17 cellular contexts compared by ENCODE assay signal in genomic region chr4:151962138-151962845, GRCh38.
"Had no signal": no experiment of that assay in that cellular context is flagged by ENCODE, and none has a peak within 500 bp of the region (broad histone marks: within the 10 kb centered on the region; RNA-seq: fewer than 3 reads in every experiment).

No MANE protein-coding gene starts in this region.

- H3K4me3 ChIP-seq: lower lobe of right lung, right lobe of liver, upper lobe of left lung had no signal

- DNase-seq: activated CD4-positive, alpha-beta T cell treated with anti-CD3 and anti-CD28 coated beads, Interleukin-2, amount 10 ng/mL, durations not matched to agents 7 days and 5 days; activated CD8-positive, alpha-beta memory T cell treated with anti-CD3 and anti-CD28 coated beads for 24 hours; activated naive CD4-positive, alpha-beta T cell treated with anti-CD3 and anti-CD28 coated beads for 36 hours; central memory CD4-positive, alpha-beta T cell; cortex of kidney; effector memory CD4-positive, alpha-beta T cell; left cardiac atrium; lower lobe of right lung; midbrain; naive thymus-derived CD4-positive, alpha-beta T cell; posterior cingulate gyrus; right lobe of liver; stimulated activated CD4-positive, alpha-beta T cell treated with anti-CD3 and anti-CD28 coated beads, Interleukin-2, amount 100 ng/mL, for 48 hours; stimulated activated naive CD8-positive, alpha-beta T cell treated with anti-CD3 and anti-CD28 coated beads, Interleukin-15, Interleukin-2, amounts not matched to agents 100 U/mL and 50 U/mL, for 24 hours; upper lobe of left lung had no signal

- H3K36me3 ChIP-seq: lower lobe of right lung, neutrophil, right lobe of liver, upper lobe of left lung had no signal

- H3K27me3 ChIP-seq: neutrophil, right lobe of liver, upper lobe of left lung had no signal

- H3K4me1 ChIP-seq: lower lobe of right lung, right lobe of liver, upper lobe of left lung had no signal

- H3K27ac ChIP-seq: epithelial cell of prostate, lower lobe of right lung, neutrophil, right lobe of liver, upper lobe of left lung had no signal

- H3K9me3 ChIP-seq: lower lobe of right lung, neutrophil, right lobe of liver, upper lobe of left lung had no signal

- ATAC-seq: lower lobe of right lung; naive thymus-derived CD4-positive, alpha-beta T cell; right lobe of liver; stimulated activated naive CD8-positive, alpha-beta T cell treated with anti-CD3 and anti-CD28 coated beads, Interleukin-15, Interleukin-2, amounts not matched to agents 100 U/mL and 50 U/mL, for 24 hours had no signal
